Comparison of ENCODE assay signal across 1 cellular context in the genomic region with DNA sequence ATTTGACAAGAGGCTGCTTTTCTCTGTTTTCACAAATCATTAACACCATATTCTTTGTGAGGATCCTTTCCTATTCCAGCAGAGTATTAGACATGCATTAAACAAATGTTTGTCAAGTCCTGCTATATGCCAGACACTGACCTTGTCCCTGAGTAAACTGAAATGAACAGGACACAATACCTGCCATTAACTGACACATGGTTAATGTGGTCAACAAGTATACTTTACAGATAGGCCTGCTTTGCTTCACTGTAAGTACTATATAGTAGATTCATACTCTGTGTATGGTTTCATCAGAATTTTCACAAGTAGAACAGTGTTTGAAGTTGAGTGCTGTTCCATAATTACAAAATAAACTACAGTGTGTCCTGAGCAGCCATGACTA.
TF ChIP-seq lines count a peak whose summit lies in the region.

No MANE protein-coding gene starts in this region.

TF ChIP-seq in HepG2, 621 proteins besides CTCF, POLR2A, EP300 and RAD21 (continues in another document):
- TF ChIP-seq RFXANK (CRISPR knock-in tag; IDR thresholded peaks at IDR 0.05) (no peak), HNF4G (IDR thresholded peaks at IDR 0.05; ENCODE audit: borderline replicate concordance, low read depth, low read length) (no peak), HNF4G (CRISPR knock-in tag; IDR thresholded peaks at IDR 0.05; ENCODE audit: borderline replicate concordance, low read depth) (no peak), SALL2 (CRISPR knock-in tag; IDR thresholded peaks at IDR 0.05) (no peak), TEAD3 (CRISPR knock-in tag; optimal IDR thresholded peaks at IDR 0.05; ENCODE audit: borderline replicate concordance) (peak; percentile 54), ZNF503 (CRISPR knock-in tag; IDR thresholded peaks at IDR 0.05) (no peak), RBFOX2 (IDR thresholded peaks at IDR 0.05; ENCODE audit: low read depth, low read length) (no peak), SMARCE1 (IDR thresholded peaks at IDR 0.05; ENCODE audit: borderline replicate concordance) (no peak), ZNF512 (CRISPR knock-in tag; IDR thresholded peaks at IDR 0.05) (no peak), NPAS2 (CRISPR knock-in tag; IDR thresholded peaks at IDR 0.05; ENCODE audit: borderline replicate concordance) (no peak), JARID2 (CRISPR knock-in tag; IDR thresholded peaks at IDR 0.05; ENCODE audit: insufficient replicate concordance) (no peak), BRD4 (CRISPR knock-in tag; IDR thresholded peaks at IDR 0.05) (no peak), SP5 (CRISPR knock-in tag; IDR thresholded peaks at IDR 0.05; ENCODE audit: borderline replicate concordance, low read depth) (no peak), KLF13 (CRISPR knock-in tag; IDR thresholded peaks at IDR 0.05) (no peak), ARID5B (CRISPR knock-in tag; IDR thresholded peaks at IDR 0.05) (peak; percentile 69; the same call in 1 of the 2 replicates), DNMT3B (CRISPR knock-in tag; conservative IDR thresholded peaks at IDR 0.05) (no peak), ZNF577 (CRISPR knock-in tag; IDR thresholded peaks at IDR 0.05; ENCODE audit: borderline replicate concordance, low read depth) (no peak), ZFP90 (CRISPR knock-in tag; IDR thresholded peaks at IDR 0.05; ENCODE audit: borderline replicate concordance) (no peak), ELF4 (CRISPR knock-in tag; IDR thresholded peaks at IDR 0.05; ENCODE audit: borderline replicate concordance) (no peak), CREM (IDR thresholded peaks at IDR 0.05) (peak; percentile 47; the same call in 1 of the 2 replicates), CREM (CRISPR knock-in tag; IDR thresholded peaks at IDR 0.05) (no peak), FOXK2 (IDR thresholded peaks at IDR 0.05) (peak; percentile 48; the same call in 1 of the 2 replicates), EHMT2 (IDR thresholded peaks at IDR 0.05; ENCODE audit: borderline replicate concordance, low read depth, low read length) (no peak), BORCS8-MEF2B (CRISPR knock-in tag; IDR thresholded peaks at IDR 0.05) (no peak), CBFB (CRISPR knock-in tag; IDR thresholded peaks at IDR 0.05) (no peak), ZBTB8A (CRISPR knock-in tag; IDR thresholded peaks at IDR 0.05; ENCODE audit: borderline replicate concordance, low read depth) (no peak), ZNF317 (CRISPR knock-in tag; IDR thresholded peaks at IDR 0.05) (no peak), ZNF788 (CRISPR knock-in tag; IDR thresholded peaks at IDR 0.05; ENCODE audit: borderline replicate concordance) (no peak), ZNF790 (CRISPR knock-in tag; IDR thresholded peaks at IDR 0.05; ENCODE audit: borderline replicate concordance) (no peak)
- TF ChIP-seq, protein P1, sequence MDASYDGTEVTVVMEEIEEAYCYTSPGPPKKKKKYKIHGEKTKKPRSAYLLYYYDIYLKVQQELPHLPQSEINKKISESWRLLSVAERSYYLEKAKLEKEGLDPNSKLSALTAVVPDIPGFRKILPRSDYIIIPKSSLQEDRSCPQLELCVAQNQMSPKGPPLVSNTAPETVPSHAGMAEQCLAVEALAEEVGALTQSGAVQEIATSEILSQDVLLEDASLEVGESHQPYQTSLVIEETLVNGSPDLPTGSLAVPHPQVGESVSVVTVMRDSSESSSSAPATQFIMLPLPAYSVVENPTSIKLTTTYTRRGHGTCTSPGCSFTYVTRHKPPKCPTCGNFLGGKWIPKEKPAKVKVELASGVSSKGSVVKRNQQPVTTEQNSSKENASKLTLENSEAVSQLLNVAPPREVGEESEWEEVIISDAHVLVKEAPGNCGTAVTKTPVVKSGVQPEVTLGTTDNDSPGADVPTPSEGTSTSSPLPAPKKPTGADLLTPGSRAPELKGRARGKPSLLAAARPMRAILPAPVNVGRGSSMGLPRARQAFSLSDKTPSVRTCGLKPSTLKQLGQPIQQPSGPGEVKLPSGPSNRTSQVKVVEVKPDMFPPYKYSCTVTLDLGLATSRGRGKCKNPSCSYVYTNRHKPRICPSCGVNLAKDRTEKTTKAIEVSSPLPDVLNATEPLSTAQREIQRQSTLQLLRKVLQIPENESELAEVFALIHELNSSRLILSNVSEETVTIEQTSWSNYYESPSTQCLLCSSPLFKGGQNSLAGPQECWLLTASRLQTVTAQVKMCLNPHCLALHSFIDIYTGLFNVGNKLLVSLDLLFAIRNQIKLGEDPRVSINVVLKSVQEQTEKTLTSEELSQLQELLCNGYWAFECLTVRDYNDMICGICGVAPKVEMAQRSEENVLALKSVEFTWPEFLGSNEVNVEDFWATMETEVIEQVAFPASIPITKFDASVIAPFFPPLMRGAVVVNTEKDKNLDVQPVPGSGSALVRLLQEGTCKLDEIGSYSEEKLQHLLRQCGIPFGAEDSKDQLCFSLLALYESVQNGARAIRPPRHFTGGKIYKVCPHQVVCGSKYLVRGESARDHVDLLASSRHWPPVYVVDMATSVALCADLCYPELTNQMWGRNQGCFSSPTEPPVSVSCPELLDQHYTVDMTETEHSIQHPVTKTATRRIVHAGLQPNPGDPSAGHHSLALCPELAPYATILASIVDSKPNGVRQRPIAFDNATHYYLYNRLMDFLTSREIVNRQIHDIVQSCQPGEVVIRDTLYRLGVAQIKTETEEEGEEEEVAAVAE (CRISPR knock-in tag; IDR thresholded peaks at IDR 0.05; ENCODE audit: borderline replicate concordance) = no peak
- TF ChIP-seq, protein P2, sequence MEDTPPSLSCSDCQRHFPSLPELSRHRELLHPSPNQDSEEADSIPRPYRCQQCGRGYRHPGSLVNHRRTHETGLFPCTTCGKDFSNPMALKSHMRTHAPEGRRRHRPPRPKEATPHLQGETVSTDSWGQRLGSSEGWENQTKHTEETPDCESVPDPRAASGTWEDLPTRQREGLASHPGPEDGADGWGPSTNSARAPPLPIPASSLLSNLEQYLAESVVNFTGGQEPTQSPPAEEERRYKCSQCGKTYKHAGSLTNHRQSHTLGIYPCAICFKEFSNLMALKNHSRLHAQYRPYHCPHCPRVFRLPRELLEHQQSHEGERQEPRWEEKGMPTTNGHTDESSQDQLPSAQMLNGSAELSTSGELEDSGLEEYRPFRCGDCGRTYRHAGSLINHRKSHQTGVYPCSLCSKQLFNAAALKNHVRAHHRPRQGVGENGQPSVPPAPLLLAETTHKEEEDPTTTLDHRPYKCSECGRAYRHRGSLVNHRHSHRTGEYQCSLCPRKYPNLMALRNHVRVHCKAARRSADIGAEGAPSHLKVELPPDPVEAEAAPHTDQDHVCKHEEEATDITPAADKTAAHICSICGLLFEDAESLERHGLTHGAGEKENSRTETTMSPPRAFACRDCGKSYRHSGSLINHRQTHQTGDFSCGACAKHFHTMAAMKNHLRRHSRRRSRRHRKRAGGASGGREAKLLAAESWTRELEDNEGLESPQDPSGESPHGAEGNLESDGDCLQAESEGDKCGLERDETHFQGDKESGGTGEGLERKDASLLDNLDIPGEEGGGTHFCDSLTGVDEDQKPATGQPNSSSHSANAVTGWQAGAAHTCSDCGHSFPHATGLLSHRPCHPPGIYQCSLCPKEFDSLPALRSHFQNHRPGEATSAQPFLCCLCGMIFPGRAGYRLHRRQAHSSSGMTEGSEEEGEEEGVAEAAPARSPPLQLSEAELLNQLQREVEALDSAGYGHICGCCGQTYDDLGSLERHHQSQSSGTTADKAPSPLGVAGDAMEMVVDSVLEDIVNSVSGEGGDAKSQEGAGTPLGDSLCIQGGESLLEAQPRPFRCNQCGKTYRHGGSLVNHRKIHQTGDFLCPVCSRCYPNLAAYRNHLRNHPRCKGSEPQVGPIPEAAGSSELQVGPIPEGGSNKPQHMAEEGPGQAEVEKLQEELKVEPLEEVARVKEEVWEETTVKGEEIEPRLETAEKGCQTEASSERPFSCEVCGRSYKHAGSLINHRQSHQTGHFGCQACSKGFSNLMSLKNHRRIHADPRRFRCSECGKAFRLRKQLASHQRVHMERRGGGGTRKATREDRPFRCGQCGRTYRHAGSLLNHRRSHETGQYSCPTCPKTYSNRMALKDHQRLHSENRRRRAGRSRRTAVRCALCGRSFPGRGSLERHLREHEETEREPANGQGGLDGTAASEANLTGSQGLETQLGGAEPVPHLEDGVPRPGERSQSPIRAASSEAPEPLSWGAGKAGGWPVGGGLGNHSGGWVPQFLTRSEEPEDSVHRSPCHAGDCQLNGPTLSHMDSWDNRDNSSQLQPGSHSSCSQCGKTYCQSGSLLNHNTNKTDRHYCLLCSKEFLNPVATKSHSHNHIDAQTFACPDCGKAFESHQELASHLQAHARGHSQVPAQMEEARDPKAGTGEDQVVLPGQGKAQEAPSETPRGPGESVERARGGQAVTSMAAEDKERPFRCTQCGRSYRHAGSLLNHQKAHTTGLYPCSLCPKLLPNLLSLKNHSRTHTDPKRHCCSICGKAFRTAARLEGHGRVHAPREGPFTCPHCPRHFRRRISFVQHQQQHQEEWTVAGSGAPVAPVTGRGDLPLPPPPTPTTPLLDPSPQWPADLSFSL (CRISPR knock-in tag; IDR thresholded peaks at IDR 0.05) = no peak
- TF ChIP-seq, protein P3, sequence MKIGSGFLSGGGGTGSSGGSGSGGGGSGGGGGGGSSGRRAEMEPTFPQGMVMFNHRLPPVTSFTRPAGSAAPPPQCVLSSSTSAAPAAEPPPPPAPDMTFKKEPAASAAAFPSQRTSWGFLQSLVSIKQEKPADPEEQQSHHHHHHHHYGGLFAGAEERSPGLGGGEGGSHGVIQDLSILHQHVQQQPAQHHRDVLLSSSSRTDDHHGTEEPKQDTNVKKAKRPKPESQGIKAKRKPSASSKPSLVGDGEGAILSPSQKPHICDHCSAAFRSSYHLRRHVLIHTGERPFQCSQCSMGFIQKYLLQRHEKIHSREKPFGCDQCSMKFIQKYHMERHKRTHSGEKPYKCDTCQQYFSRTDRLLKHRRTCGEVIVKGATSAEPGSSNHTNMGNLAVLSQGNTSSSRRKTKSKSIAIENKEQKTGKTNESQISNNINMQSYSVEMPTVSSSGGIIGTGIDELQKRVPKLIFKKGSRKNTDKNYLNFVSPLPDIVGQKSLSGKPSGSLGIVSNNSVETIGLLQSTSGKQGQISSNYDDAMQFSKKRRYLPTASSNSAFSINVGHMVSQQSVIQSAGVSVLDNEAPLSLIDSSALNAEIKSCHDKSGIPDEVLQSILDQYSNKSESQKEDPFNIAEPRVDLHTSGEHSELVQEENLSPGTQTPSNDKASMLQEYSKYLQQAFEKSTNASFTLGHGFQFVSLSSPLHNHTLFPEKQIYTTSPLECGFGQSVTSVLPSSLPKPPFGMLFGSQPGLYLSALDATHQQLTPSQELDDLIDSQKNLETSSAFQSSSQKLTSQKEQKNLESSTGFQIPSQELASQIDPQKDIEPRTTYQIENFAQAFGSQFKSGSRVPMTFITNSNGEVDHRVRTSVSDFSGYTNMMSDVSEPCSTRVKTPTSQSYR (CRISPR knock-in tag; IDR thresholded peaks at IDR 0.05; ENCODE audit: borderline replicate concordance) = no peak
- TF ChIP-seq, protein P4, sequence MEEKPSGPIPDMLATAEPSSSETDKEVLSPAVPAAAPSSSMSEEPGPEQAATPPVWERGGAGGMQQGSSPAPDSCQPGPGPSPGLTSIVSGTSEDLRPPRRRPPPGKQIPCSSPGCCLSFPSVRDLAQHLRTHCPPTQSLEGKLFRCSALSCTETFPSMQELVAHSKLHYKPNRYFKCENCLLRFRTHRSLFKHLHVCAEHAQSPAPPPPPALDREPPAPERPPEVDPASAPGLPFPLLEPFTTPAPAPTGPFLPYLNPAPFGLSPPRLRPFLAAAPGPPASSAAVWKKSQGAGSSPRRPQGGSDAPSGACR (CRISPR knock-in tag; IDR thresholded peaks at IDR 0.05) = no peak
- TF ChIP-seq, protein P5, sequence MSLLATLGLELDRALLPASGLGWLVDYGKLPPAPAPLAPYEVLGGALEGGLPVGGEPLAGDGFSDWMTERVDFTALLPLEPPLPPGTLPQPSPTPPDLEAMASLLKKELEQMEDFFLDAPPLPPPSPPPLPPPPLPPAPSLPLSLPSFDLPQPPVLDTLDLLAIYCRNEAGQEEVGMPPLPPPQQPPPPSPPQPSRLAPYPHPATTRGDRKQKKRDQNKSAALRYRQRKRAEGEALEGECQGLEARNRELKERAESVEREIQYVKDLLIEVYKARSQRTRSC (CRISPR knock-in tag; IDR thresholded peaks at IDR 0.05; ENCODE audit: low read depth) = no peak
